In the genomic region with DNA sequence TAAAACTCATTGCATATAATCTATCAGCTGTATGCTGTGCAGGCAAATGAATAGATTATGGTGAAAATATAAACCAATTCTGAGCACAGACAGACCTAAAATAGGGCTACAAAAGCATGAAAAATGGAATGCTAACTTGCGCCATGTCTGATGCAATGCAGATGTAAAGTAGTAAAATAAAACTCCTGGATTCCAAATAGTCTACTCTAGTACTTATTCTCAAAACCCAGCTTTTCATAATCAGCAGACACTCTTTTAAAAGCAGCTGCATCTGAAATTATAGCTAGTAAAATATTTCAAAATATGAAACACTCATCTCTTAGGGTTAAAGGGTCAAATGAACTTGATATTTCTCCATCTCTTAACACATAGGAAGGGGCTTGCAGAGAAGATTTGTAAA, we compare ENCODE assay signal across 34 cellular contexts.
"Had no signal": no experiment of that assay in that cellular context is flagged by ENCODE, and none has a peak within 500 bp of the region (broad histone marks: within the 10 kb centered on the region; RNA-seq: fewer than 3 reads in every experiment).

No MANE protein-coding gene starts in this region.

- H3K27me3 ChIP-seq: breast epithelium, esophagus squamous epithelium, foreskin keratinocyte, heart left ventricle, sigmoid colon, uterus had no signal

- DNase-seq: activated CD4-positive, alpha-beta memory T cell treated with anti-CD3 and anti-CD28 coated beads for 36 hours; activated CD4-positive, alpha-beta T cell treated with anti-CD3 and anti-CD28 coated beads for 48 hours; activated CD8-positive, alpha-beta memory T cell treated with anti-CD3 and anti-CD28 coated beads, Interleukin-2, amount 50 U/mL, for 4 hours; activated gamma-delta T cell; activated naive CD4-positive, alpha-beta T cell treated with anti-CD3 and anti-CD28 coated beads, Interleukin-2, amount 10 ng/mL, durations not matched to agents 7 days and 5 days; activated naive CD8-positive, alpha-beta T cell treated with anti-CD3 and anti-CD28 coated beads, Interleukin-2, amount 10 ng/mL, durations not matched to agents 7 days and 5 days; activated T-cell treated with anti-CD3 and anti-CD28 coated beads, Interleukin-2, amount 50 U/mL, for 24 hours; amygdala; dermis blood vessel endothelial cell; effector CD4-positive, alpha-beta T cell; esophagus squamous epithelium; foreskin keratinocyte; heart left ventricle; lower lobe of right lung; mesenchymal stem cell; naive thymus-derived CD8-positive, alpha-beta T cell; nucleus accumbens; psoas muscle; sigmoid colon; stimulated activated CD4-positive, alpha-beta T cell treated with anti-CD3 and anti-CD28 coated beads, Interleukin-1b, Interleukin-23, amount 100 ng/mL, for 48 hours; stimulated activated CD4-positive, alpha-beta T cell treated with anti-CD3 and anti-CD28 coated beads, Interleukin-4, amount 100 ng/mL, for 4 hours; stimulated activated CD8-positive, alpha-beta memory T cell treated with anti-CD3 and anti-CD28 coated beads, Interleukin-4, amount 100 ng/mL, for 48 hours; stimulated activated naive CD8-positive, alpha-beta T cell treated with anti-CD3 and anti-CD28 coated beads, Interleukin-15, amount 100 ng/mL, for 72 hours; substantia nigra; T-helper 17 cell; T1000; uterus; WERI-Rb-1 had no signal

- H3K4me1 ChIP-seq: breast epithelium, parathyroid adenoma, uterus had no signal

- ATAC-seq: activated CD4-positive, CD25-positive, alpha-beta regulatory T cell treated with anti-CD3 and anti-CD28 coated beads, Interleukin-2, amount 50 U/mL, for 24 hours; foreskin keratinocyte; heart left ventricle; left lobe of liver; lower lobe of right lung; naive thymus-derived CD8-positive, alpha-beta T cell; psoas muscle; stimulated activated memory B cell treated with anti-CD40 and anti-IgM and Interleukin-4, amounts not matched to agents 10 μg/mL and 1 μg/mL and 100 μg/mL, for 72 hours; stimulated activated naive CD8-positive, alpha-beta T cell treated with anti-CD3 and anti-CD28 coated beads, Interleukin-15, amount 100 ng/mL, for 72 hours; T-helper 17 cell had no signal

- H3K9me3 ChIP-seq: breast epithelium, esophagus squamous epithelium, heart left ventricle, lower lobe of right lung, psoas muscle, sigmoid colon, uterus had no signal

- H3K4me2 ChIP-seq: smooth muscle cell had no signal

- H3K9ac ChIP-seq: parathyroid adenoma had no signal

- H2AFZ ChIP-seq: parathyroid adenoma had no signal

- H3K36me3 ChIP-seq: breast epithelium, esophagus squamous epithelium, lower lobe of right lung, sigmoid colon, uterus, WERI-Rb-1 had no signal

- H3K4me3 ChIP-seq: breast epithelium, esophagus squamous epithelium, heart left ventricle, lower lobe of right lung, psoas muscle, sigmoid colon, smooth muscle cell, uterus had no signal

- H3K27ac ChIP-seq: breast epithelium, esophagus squamous epithelium, foreskin keratinocyte, heart left ventricle, lower lobe of right lung, parathyroid adenoma, psoas muscle, sigmoid colon, WERI-Rb-1 had no signal
